ENCODE assay signal across 9 cellular contexts in genomic region chr11:109972181-109972715, GRCh38.
DNase-seq lines count a peak whose midpoint lies in the region; ATAC-seq and TF ChIP-seq lines count a peak whose summit lies in the region.
"Had no signal": no experiment of that assay in that cellular context is flagged by ENCODE, and none has a peak within 500 bp of the region (broad histone marks: within the 10 kb centered on the region; RNA-seq: fewer than 3 reads in every experiment).

No MANE protein-coding gene starts in this region.

- DNase-seq in Karpas-422 = peak; percentile 87
- no peak for DNase-seq in glomerular visceral epithelial cell (ENCODE audit: extremely low spot score)
- no peak for DNase-seq in activated CD4-positive, alpha-beta T cell treated with anti-CD3 and anti-CD28 coated beads for 4 hours
- no peak for DNase-seq in activated CD4-positive, CD25-positive, alpha-beta regulatory T cell treated with anti-CD3 and anti-CD28 coated beads, Interleukin-2, amount 50 U/mL, for 72 hours
- no peak for DNase-seq in activated CD8-positive, alpha-beta memory T cell treated with anti-CD3 and anti-CD28 coated beads, Interleukin-2, amount 50 U/mL, for 4 hours

- H3K9ac ChIP-seq in Karpas-422 (ENCODE audit: low read length) = no peak overlapping the region

- H3K9me2 ChIP-seq in Karpas-422 (replicated peaks; ENCODE audit: insufficient read depth, low read length) = peaks cover 6% of the 10 kb centered on the region; the same call in 1 of the 2 replicates

- ATAC-seq in GM18907 (IDR thresholded peaks at IDR 0.05; ENCODE audit: unreplicated experiment) (peak; percentile 66), HG02623 (IDR thresholded peaks at IDR 0.05; ENCODE audit: unreplicated experiment) (peak; percentile 69)
- ATAC-seq: GM23338 had no signal

- no peaks in the 10 kb centered on the region for H3K36me3 Mint-ChIP-seq in nephron (ENCODE audit: low read depth)

- peaks cover 37% of the 10 kb centered on the region for H3K4me1 Mint-ChIP-seq in nephron

- peak overlapping the region in 1 of 3 experiments; percentile 24 for H3K4me3 Mint-ChIP-seq in nephron
- H3K4me3 Mint-ChIP-seq: GM23338 had no signal

- H3K27me3 Mint-ChIP-seq in nephron (ENCODE audit: low read depth) = peaks cover 3% of the 10 kb centered on the region

- H3K9me3 Mint-ChIP-seq in nephron = no peaks in the 10 kb centered on the region
- H3K9me3 Mint-ChIP-seq: GM23338 had no signal

- H3K36me3 ChIP-seq in Karpas-422 (ENCODE audit: insufficient read depth, low read length) = no peaks in the 10 kb centered on the region

- H3K79me2 ChIP-seq in Karpas-422 (ENCODE audit: low read length) = no peaks in the 10 kb centered on the region

- peak overlapping the region; percentile 4; the same call in 1 of the 2 replicates for H3K4me3 ChIP-seq in Karpas-422 (ENCODE audit: low read length)
- H3K4me3 ChIP-seq: GM23338 had no signal

- no peaks in the 10 kb centered on the region for H3K27me3 ChIP-seq in Karpas-422 (ENCODE audit: low read length)

- H3K27ac Mint-ChIP-seq in nephron = peak overlapping the region; percentile 65 to 75 (median 66)
- H3K27ac Mint-ChIP-seq: GM23338 had no signal

- no peaks in the 10 kb centered on the region for H3K9me3 ChIP-seq in Karpas-422 (ENCODE audit: low read length)

- no peaks in the 10 kb centered on the region for H4K20me1 ChIP-seq in Karpas-422 (ENCODE audit: insufficient read depth, low read depth, low read length)

- TF ChIP-seq CTCF in nephron (IDR thresholded peaks at IDR 0.05; ENCODE audit: unreplicated experiment in 3 of 3) = no peak

- no peak overlapping the region for H2AFZ ChIP-seq in Karpas-422 (ENCODE audit: low read length)
- H2AFZ ChIP-seq: GM23338 had no signal

- H3K4me2 ChIP-seq in Karpas-422 (ENCODE audit: low read depth, low read length, poor library complexity, severe bottlenecking) = peak overlapping the region; percentile 36
- H3K4me2 ChIP-seq: GM23338 had no signal

- H3K4me1 ChIP-seq in Karpas-422 (ENCODE audit: low read length) = peaks cover 30% of the 10 kb centered on the region

- no peak overlapping the region for H3K27ac ChIP-seq in Karpas-422 (ENCODE audit: low read length)
